In the genomic region with DNA sequence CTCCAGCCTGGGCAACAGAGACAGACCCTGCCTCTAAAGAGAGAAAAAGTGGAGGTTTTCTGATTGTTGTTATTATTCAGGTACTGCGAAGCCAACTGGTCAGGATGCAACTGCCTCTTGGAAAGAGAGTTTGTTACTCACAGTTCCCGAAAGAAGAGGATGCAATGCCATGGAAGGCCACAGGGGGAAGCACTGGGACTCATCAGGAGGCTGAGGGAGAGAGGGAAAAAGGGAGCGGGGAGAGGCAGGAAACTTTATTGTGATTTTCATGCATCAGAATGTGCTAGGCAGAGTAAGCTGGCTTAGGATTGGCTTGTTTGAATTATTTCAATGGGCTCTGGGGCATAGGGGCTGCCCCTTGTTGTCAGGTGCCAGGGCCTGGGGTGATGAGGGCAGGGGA, we compare ENCODE assay signal across 8 cellular contexts. TPM values are rescaled to one million over a fixed set of nuclear protein-coding genes. Genes with fewer than 3 reads are reported as not detected.
A peak's percentile ranks its signal among the peaks of the same experiment; 100 is the strongest.
DNase-seq lines count a peak whose midpoint lies in the region; ATAC-seq and TF ChIP-seq lines count a peak whose summit lies in the region.

No MANE protein-coding gene starts in this region.

- H3K27ac ChIP-seq in 22Rv1, result no peak overlapping the region
- peak overlapping the region; percentile 24 for H3K27ac ChIP-seq in RWPE1

- TF ChIP-seq CTCF in 22Rv1 (IDR thresholded peaks at IDR 0.05) (peak; percentile 66), RWPE1 (conservative IDR thresholded peaks at IDR 0.05; ENCODE audit: low read depth) (no peak; the same call in 1 of the 2 replicates)

- ATAC-seq in HG02884 (IDR thresholded peaks at IDR 0.05; ENCODE audit: unreplicated experiment) (no peak), GM18517 (IDR thresholded peaks at IDR 0.05; ENCODE audit: unreplicated experiment) (no peak)

- CTCF ChIA-PET in RWPE1 (lab: Yijun Ruan, JAX), result interaction anchor here (0.7 to 1.4 kb wide), 2 partner anchors 18 to 648 kb away, joined by 3 to 6 read pairs; no protein-coding TSS in a partner anchor

- DNase-seq in GM03348 (ENCODE audit: low spot score) (peak; percentile 28), RWPE1 (ENCODE audit: low spot score) (no peak), iPS DF 19.7 (ENCODE audit: low read depth, low spot score) (peak; percentile 28), NCI-H226 (no peak), cerebellum (ENCODE audit: low spot score) (no peak)

- POLR2A ChIA-PET in RWPE1 (lab: Yijun Ruan, JAX; ENCODE audit: low non-redundant PET), result no interaction called here

RNA-seq across cellular contexts. Expression of gene MYO9B, which starts 27.6 kb away (rescaled TPM):
- total RNA-seq in cerebellum, result 42.1 TPM

RNA-seq across cellular contexts. Expression of gene HAUS8, which starts 27.9 kb away (rescaled TPM):
- 2.5 TPM for total RNA-seq in cerebellum

Comparison
In these comparisons a context has a peak if more than half of its experiments do, and no peak if none do; other contexts are left out.
1. DNase-seq: peak in GM03348 (single experiment) and iPS DF 19.7 (single experiment); none in RWPE1 (single experiment), NCI-H226 (single experiment) and cerebellum (single experiment).